ENCODE assay signal across 1 cellular context in genomic region chr1:155084722-155085503, GRCh38.
TF ChIP-seq lines count a peak whose summit lies in the region.

No MANE protein-coding gene starts in this region.

TF ChIP-seq in HepG2, 621 proteins besides CTCF, POLR2A, EP300 and RAD21 (continues in another document):
- TF ChIP-seq ZNF143 (CRISPR knock-in tag; IDR thresholded peaks at IDR 0.05) (no peak), NFATC3 (CRISPR knock-in tag; IDR thresholded peaks at IDR 0.05) (no peak; the same call in 1 of the 2 replicates), ZC3H4 (CRISPR knock-in tag; IDR thresholded peaks at IDR 0.05; ENCODE audit: borderline replicate concordance) (no peak), ZUFSP (CRISPR knock-in tag; IDR thresholded peaks at IDR 0.05; ENCODE audit: borderline replicate concordance) (no peak), HIVEP1 (CRISPR knock-in tag; IDR thresholded peaks at IDR 0.05) (0 out of 2 replicates have a peak, but pooled peaks have one; percentile 30), RAD51 (IDR thresholded peaks at IDR 0.05; ENCODE audit: borderline replicate concordance) (no peak), KLF11 (CRISPR knock-in tag; IDR thresholded peaks at IDR 0.05) (no peak; the same call in 1 of the 2 replicates), ZNF607 (CRISPR knock-in tag; IDR thresholded peaks at IDR 0.05; ENCODE audit: borderline replicate concordance) (no peak; the same call in 1 of the 2 replicates), STAT6 (CRISPR knock-in tag; IDR thresholded peaks at IDR 0.05; ENCODE audit: borderline replicate concordance) (0 out of 2 replicates have a peak, but pooled peaks have one; percentile 30), SRSF9 (IDR thresholded peaks at IDR 0.05; ENCODE audit: borderline replicate concordance, insufficient read depth, low read depth, low read length, poor library complexity, severe bottlenecking) (no peak), SALL2 (CRISPR knock-in tag; IDR thresholded peaks at IDR 0.05) (no peak), FOXM1 (CRISPR knock-in tag; IDR thresholded peaks at IDR 0.05) (no peak), ZNF790 (CRISPR knock-in tag; IDR thresholded peaks at IDR 0.05; ENCODE audit: borderline replicate concordance) (peak; percentile 63; the same call in 1 of the 2 replicates), DMAP1 (CRISPR knock-in tag; IDR thresholded peaks at IDR 0.05) (peak; percentile 51; the same call in 1 of the 2 replicates), ZNF75D (CRISPR knock-in tag; IDR thresholded peaks at IDR 0.05; ENCODE audit: borderline replicate concordance) (no peak), ATF4 (CRISPR knock-in tag; IDR thresholded peaks at IDR 0.05) (0 out of 4 replicates have a peak, but pooled peaks of 1 of the 2 experiments have one; percentile 43), ZSCAN31 (CRISPR knock-in tag; IDR thresholded peaks at IDR 0.05; ENCODE audit: low read depth) (peak; percentile 81), HOMEZ (CRISPR knock-in tag; IDR thresholded peaks at IDR 0.05; ENCODE audit: low read depth) (no peak; the same call in 1 of the 2 replicates), ARID5B (CRISPR knock-in tag; IDR thresholded peaks at IDR 0.05) (peak; percentile 7; the same call in 1 of the 2 replicates), TAF15 (IDR thresholded peaks at IDR 0.05; ENCODE audit: low read depth, low read length, poor library complexity, severe bottlenecking) (peak; percentile 39), ZNF512 (CRISPR knock-in tag; IDR thresholded peaks at IDR 0.05) (no peak), POGK (CRISPR knock-in tag; conservative IDR thresholded peaks at IDR 0.05) (peak; percentile 74), ZNF318 (CRISPR knock-in tag; IDR thresholded peaks at IDR 0.05) (peak; percentile 76; the same call in 1 of the 2 replicates), ESRRA (CRISPR knock-in tag; IDR thresholded peaks at IDR 0.05; ENCODE audit: low read depth) (0 out of 2 replicates have a peak, but pooled peaks have one; percentile 15), ZNF10 (CRISPR knock-in tag; IDR thresholded peaks at IDR 0.05; ENCODE audit: borderline replicate concordance, low read depth) (no peak)
